ENCODE assay signal across 1 cellular context in the genomic region with DNA sequence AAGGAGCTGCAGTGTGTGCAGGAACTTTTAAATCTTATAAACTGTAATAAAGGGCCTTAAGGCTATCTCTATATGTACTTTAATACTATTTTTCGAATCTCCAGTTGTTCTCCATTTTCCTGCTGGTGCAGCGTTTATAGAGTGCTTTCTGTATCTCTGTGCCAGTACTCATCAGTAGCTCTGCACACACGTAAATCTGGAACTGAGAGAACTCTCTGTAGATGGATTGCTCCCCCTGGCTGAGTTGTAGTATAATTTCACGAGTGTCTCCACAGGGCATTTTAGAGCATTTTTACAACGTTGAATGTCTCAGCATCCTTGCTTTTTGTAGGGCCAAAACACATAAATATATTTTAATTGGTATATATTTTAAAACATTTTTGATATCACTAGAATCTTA.
TF ChIP-seq lines count a peak whose summit lies in the region.

No MANE protein-coding gene starts in this region.

TF ChIP-seq in HEK293, 187 proteins besides CTCF, POLR2A, EP300 and RAD21 (continued from another document):
- TF ChIP-seq, protein P1, sequence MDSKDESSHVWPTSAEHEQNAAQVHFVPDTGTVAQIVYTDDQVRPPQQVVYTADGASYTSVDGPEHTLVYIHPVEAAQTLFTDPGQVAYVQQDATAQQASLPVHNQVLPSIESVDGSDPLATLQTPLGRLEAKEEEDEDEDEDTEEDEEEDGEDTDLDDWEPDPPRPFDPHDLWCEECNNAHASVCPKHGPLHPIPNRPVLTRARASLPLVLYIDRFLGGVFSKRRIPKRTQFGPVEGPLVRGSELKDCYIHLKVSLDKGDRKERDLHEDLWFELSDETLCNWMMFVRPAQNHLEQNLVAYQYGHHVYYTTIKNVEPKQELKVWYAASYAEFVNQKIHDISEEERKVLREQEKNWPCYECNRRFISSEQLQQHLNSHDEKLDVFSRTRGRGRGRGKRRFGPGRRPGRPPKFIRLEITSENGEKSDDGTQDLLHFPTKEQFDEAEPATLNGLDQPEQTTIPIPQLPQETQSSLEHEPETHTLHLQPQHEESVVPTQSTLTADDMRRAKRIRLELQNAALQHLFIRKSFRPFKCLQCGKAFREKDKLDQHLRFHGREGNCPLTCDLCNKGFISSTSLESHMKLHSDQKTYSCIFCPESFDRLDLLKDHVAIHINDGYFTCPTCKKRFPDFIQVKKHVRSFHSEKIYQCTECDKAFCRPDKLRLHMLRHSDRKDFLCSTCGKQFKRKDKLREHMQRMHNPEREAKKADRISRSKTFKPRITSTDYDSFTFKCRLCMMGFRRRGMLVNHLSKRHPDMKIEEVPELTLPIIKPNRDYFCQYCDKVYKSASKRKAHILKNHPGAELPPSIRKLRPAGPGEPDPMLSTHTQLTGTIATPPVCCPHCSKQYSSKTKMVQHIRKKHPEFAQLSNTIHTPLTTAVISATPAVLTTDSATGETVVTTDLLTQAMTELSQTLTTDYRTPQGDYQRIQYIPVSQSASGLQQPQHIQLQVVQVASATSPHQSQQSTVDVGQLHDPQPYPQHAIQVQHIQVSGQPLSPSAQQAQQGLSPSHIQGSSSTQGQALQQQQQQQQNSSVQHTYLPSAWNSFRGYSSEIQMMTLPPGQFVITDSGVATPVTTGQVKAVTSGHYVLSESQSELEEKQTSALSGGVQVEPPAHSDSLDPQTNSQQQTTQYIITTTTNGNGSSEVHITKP (tag by site-specific recombination; IDR thresholded peaks at IDR 0.05): no peak
- TF ChIP-seq, protein P2, sequence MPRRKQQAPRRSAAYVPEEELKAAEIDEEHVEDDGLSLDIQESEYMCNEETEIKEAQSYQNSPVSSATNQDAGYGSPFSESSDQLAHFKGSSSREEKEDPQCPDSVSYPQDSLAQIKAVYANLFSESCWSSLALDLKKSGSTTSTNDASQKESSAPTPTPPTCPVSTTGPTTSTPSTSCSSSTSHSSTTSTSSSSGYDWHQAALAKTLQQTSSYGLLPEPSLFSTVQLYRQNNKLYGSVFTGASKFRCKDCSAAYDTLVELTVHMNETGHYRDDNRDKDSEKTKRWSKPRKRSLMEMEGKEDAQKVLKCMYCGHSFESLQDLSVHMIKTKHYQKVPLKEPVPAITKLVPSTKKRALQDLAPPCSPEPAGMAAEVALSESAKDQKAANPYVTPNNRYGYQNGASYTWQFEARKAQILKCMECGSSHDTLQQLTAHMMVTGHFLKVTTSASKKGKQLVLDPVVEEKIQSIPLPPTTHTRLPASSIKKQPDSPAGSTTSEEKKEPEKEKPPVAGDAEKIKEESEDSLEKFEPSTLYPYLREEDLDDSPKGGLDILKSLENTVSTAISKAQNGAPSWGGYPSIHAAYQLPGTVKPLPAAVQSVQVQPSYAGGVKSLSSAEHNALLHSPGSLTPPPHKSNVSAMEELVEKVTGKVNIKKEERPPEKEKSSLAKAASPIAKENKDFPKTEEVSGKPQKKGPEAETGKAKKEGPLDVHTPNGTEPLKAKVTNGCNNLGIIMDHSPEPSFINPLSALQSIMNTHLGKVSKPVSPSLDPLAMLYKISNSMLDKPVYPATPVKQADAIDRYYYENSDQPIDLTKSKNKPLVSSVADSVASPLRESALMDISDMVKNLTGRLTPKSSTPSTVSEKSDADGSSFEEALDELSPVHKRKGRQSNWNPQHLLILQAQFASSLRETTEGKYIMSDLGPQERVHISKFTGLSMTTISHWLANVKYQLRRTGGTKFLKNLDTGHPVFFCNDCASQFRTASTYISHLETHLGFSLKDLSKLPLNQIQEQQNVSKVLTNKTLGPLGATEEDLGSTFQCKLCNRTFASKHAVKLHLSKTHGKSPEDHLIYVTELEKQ (tag by site-specific recombination; IDR thresholded peaks at IDR 0.05; ENCODE audit: borderline replicate concordance): no peak
- TF ChIP-seq ZNF423 (tag by site-specific recombination; IDR thresholded peaks at IDR 0.05): no peak
- TF ChIP-seq, protein P3, sequence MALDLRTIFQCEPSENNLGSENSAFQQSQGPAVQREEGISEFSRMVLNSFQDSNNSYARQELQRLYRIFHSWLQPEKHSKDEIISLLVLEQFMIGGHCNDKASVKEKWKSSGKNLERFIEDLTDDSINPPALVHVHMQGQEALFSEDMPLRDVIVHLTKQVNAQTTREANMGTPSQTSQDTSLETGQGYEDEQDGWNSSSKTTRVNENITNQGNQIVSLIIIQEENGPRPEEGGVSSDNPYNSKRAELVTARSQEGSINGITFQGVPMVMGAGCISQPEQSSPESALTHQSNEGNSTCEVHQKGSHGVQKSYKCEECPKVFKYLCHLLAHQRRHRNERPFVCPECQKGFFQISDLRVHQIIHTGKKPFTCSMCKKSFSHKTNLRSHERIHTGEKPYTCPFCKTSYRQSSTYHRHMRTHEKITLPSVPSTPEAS (tag by site-specific recombination; IDR thresholded peaks at IDR 0.05): peak; percentile 72
- TF ChIP-seq KLF10 (tag by site-specific recombination; IDR thresholded peaks at IDR 0.05): no peak
- TF ChIP-seq ZSCAN16 (tag by site-specific recombination; IDR thresholded peaks at IDR 0.05): 0 out of 2 replicates have a peak, but pooled peaks have one; percentile 30
- TF ChIP-seq IKZF3 (tag by site-specific recombination; IDR thresholded peaks at IDR 0.05): no peak
- TF ChIP-seq ZNF10 (tag by site-specific recombination; IDR thresholded peaks at IDR 0.05): peak; percentile 76
- TF ChIP-seq ZNF169 (tag by site-specific recombination; IDR thresholded peaks at IDR 0.05): no peak
- no peak for TF ChIP-seq ZNF221 (tag by site-specific recombination; IDR thresholded peaks at IDR 0.05; ENCODE audit: borderline replicate concordance)
- TF ChIP-seq HOXC10 (CRISPR knock-in tag; IDR thresholded peaks at IDR 0.05): no peak
- no peak for TF ChIP-seq SCRT2 (tag by site-specific recombination; IDR thresholded peaks at IDR 0.05)
- no peak for TF ChIP-seq ZNF791 (tag by site-specific recombination; IDR thresholded peaks at IDR 0.05)
- no peak for TF ChIP-seq ZFP69B (tag by site-specific recombination; IDR thresholded peaks at IDR 0.05)
- TF ChIP-seq, protein P4, sequence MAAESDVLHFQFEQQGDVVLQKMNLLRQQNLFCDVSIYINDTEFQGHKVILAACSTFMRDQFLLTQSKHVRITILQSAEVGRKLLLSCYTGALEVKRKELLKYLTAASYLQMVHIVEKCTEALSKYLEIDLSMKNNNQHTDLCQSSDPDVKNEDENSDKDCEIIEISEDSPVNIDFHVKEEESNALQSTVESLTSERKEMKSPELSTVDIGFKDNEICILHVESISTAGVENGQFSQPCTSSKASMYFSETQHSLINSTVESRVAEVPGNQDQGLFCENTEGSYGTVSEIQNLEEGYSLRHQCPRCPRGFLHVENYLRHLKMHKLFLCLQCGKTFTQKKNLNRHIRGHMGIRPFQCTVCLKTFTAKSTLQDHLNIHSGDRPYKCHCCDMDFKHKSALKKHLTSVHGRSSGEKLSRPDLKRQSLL (tag by site-specific recombination; IDR thresholded peaks at IDR 0.05): no peak
- TF ChIP-seq, protein P5, sequence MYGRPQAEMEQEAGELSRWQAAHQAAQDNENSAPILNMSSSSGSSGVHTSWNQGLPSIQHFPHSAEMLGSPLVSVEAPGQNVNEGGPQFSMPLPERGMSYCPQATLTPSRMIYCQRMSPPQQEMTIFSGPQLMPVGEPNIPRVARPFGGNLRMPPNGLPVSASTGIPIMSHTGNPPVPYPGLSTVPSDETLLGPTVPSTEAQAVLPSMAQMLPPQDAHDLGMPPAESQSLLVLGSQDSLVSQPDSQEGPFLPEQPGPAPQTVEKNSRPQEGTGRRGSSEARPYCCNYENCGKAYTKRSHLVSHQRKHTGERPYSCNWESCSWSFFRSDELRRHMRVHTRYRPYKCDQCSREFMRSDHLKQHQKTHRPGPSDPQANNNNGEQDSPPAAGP (tag by site-specific recombination; IDR thresholded peaks at IDR 0.05): no peak
- TF ChIP-seq ZBTB17 (tag by site-specific recombination; IDR thresholded peaks at IDR 0.05): peak; percentile 94
